23 cellular contexts compared by ENCODE assay signal in the genomic region with DNA sequence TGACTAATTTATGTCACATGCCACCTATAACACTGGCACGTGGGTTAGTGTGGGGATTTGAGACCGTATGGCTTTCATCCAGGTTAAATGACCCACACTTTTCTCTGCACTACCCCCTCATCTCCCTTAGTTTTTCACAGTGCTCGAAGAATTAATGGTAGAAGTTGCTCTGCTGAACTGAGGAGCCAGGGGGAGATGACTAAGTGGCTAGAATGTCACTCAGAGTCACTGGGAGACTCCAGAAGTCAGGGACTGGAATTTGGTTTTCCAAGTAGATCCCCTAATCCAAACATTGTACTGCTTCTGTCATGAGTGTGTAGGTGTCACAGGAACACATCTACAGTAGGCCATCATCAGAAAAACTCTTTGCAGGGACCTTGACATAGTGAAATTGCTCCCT.
"Had no signal": no experiment of that assay in that cellular context is flagged by ENCODE, and none has a peak within 500 bp of the region (broad histone marks: within the 10 kb centered on the region; RNA-seq: fewer than 3 reads in every experiment).

No MANE protein-coding gene starts in this region.

- ATAC-seq: gastrocnemius medialis; heart left ventricle; left lobe of liver; natural killer cell; pancreas; sciatic nerve; stimulated activated memory B cell treated with anti-CD40 and anti-IgM and Interleukin-4, amounts not matched to agents 10 μg/mL and 1 μg/mL and 100 μg/mL, for 72 hours; stimulated activated naive CD8-positive, alpha-beta T cell treated with anti-CD3 and anti-CD28 coated beads, Interleukin-15, Interleukin-2, amounts not matched to agents 100 U/mL and 50 U/mL, for 24 hours had no signal

- H2AFZ ChIP-seq: hepatocyte had no signal

- H3K27me3 ChIP-seq: dorsolateral prefrontal cortex, gastrocnemius medialis, heart left ventricle, hepatocyte, neutrophil, pancreas, spleen, testis, tibial nerve, upper lobe of left lung had no signal

- H3K4me3 ChIP-seq: dorsolateral prefrontal cortex, gastrocnemius medialis, heart left ventricle, hepatocyte, lung, pancreas, spleen, testis, tibial nerve, upper lobe of left lung had no signal

- H3K9me3 ChIP-seq: gastrocnemius medialis, heart left ventricle, neutrophil, pancreas, spleen, testis, tibial nerve, upper lobe of left lung had no signal

- H3K4me2 ChIP-seq: hepatocyte had no signal

- DNase-seq: cerebellar nuclear complex; cortex of kidney; dorsolateral prefrontal cortex; effector CD4-positive, alpha-beta T cell; gastrocnemius medialis; heart left ventricle; kidney; natural killer cell; pancreas; retina; spleen; stimulated activated CD4-positive, alpha-beta T cell treated with anti-CD3 and anti-CD28 coated beads, Interleukin-4, amount 100 ng/mL, for 4 hours; stimulated activated naive CD8-positive, alpha-beta T cell treated with anti-CD3 and anti-CD28 coated beads, Interleukin-15, Interleukin-2, amounts not matched to agents 100 U/mL and 50 U/mL, for 24 hours; substantia nigra; testis; upper lobe of left lung had no signal

- H3K79me2 ChIP-seq: hepatocyte had no signal

- H3K4me1 ChIP-seq: gastrocnemius medialis, heart left ventricle, pancreas, spleen, testis, tibial nerve, upper lobe of left lung had no signal

- H3K36me3 ChIP-seq: gastrocnemius medialis, heart left ventricle, neutrophil, pancreas, spleen, tibial nerve, upper lobe of left lung had no signal

- H3K27ac ChIP-seq: dorsolateral prefrontal cortex, gastrocnemius medialis, heart left ventricle, hepatocyte, neutrophil, pancreas, spleen, testis, tibial nerve, upper lobe of left lung had no signal
